1 cellular context compared by ENCODE assay signal in the genomic region with DNA sequence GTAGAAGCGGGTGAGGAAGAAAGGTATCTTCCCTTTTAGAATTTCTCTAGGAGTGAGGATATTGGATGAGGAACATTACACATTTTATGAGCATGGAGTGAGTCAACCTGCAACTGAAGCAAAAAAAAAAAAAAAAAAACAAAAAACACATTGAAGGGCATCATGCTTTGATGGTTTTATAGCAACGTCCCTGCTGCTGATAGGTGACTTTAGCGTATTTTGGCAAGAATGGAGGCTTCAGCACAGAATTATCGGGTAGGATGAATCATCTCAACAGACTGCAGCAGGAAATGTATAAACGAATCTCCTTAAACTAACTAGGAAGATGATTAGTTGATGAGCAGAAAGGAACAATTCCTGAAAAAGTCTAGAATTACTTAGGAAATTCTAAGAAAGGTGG.
TF ChIP-seq lines count a peak whose summit lies in the region.

No MANE protein-coding gene starts in this region.

TF ChIP-seq in SK-N-SH, 30 proteins besides CTCF, POLR2A, EP300 and RAD21 (continued from another document):
- TF ChIP-seq ELF1 (IDR thresholded peaks at IDR 0.05), result no peak
